In genomic region chr5:23996525-23996924, GRCh38 we compare ENCODE assay signal across 26 cellular contexts.
DNase-seq lines count a peak whose midpoint lies in the region; ATAC-seq, FAIRE-seq and TF ChIP-seq lines count a peak whose summit lies in the region.
"Had no signal": no experiment of that assay in that cellular context is flagged by ENCODE, and none has a peak within 500 bp of the region (broad histone marks: within the 10 kb centered on the region; RNA-seq: fewer than 3 reads in every experiment).

No MANE protein-coding gene starts in this region.

- no peak overlapping the region for H3K4me3 Mint-ChIP-seq in endodermal cell
- H3K4me3 Mint-ChIP-seq: GM23338, HFFc6 had no signal

- no peak overlapping the region for H3K56ac ChIP-seq in mesendoderm (ENCODE audit: low read length)

- H3K79me1 ChIP-seq in mesendoderm (ENCODE audit: low read length) = no peaks in the 10 kb centered on the region

- H3K27ac ChIP-seq in PC-3 (ENCODE audit: low read length) = no peak overlapping the region
- H3K27ac ChIP-seq in endodermal cell (ENCODE audit: low read depth, low read length) = no peak overlapping the region
- H3K27ac ChIP-seq in mesendoderm (ENCODE audit: low read depth, low read length) = no peak overlapping the region
- H3K27ac ChIP-seq: Peyer's patch had no signal

- no peak overlapping the region for H4K5ac ChIP-seq in mesendoderm (ENCODE audit: low read length)

- no peak overlapping the region for H2BK120ac ChIP-seq in mesendoderm (ENCODE audit: low read depth, low read length)

- TF ChIP-seq CTCF in PC-3 (conservative IDR thresholded peaks at IDR 0.05; ENCODE audit: low read depth, low read length) (no peak), endodermal cell (conservative IDR thresholded peaks at IDR 0.05) (no peak)

- intact Hi-C loops in PC-3 (cut with micrococcal nuclease) = no loop called here

- H3K23ac ChIP-seq in mesendoderm (ENCODE audit: low read length) = no peak overlapping the region

- no peaks in the 10 kb centered on the region for H3K36me3 ChIP-seq in PC-3 (ENCODE audit: low read depth, low read length)
- peaks cover 2% of the 10 kb centered on the region for H3K36me3 ChIP-seq in endodermal cell (ENCODE audit: control insufficient read depth, insufficient read depth, low read length)
- no peaks in the 10 kb centered on the region for H3K36me3 ChIP-seq in mesendoderm (ENCODE audit: control insufficient read depth, insufficient read depth, low read length)
- H3K36me3 ChIP-seq: HAP-1, Peyer's patch had no signal

- H3K27me3 ChIP-seq in PC-3 (ENCODE audit: low read length) = no peaks in the 10 kb centered on the region
- H3K27me3 ChIP-seq in endodermal cell (ENCODE audit: control insufficient read depth, insufficient read depth, low read length, poor library complexity, severe bottlenecking) = no peaks in the 10 kb centered on the region
- H3K27me3 ChIP-seq in mesendoderm (ENCODE audit: insufficient read depth, low read length, poor library complexity) = no peaks in the 10 kb centered on the region
- H3K27me3 ChIP-seq: Peyer's patch had no signal

- WGBS in endodermal cell (ENCODE audit: insufficient coverage in 1 of 2, insufficient read length in 1 of 2), 2 experiments = 40% methylated on average over 4 of the region's 5 CpGs; no CpG with 5 or more reads in 1 of the 2 experiments
- no CpG with 5 or more reads among the region's 5 CpGs for WGBS in mesendoderm (ENCODE audit: extremely low coverage, insufficient coverage, low lambda C conversion rate)

- no peak overlapping the region for H3K4ac ChIP-seq in mesendoderm (ENCODE audit: low read depth, low read length)

- H3K9me3 ChIP-seq in PC-3 (ENCODE audit: low read length) = no peaks in the 10 kb centered on the region
- H3K9me3 ChIP-seq in endodermal cell (ENCODE audit: control insufficient read depth, low read length) = peaks cover 27% of the 10 kb centered on the region
- H3K9me3 ChIP-seq: Caco-2, HAP-1, Peyer's patch had no signal

- H3K9me2 ChIP-seq in PC-3 (replicated peaks; ENCODE audit: low read length) = no peaks in the 10 kb centered on the region

- no peak overlapping the region for H2BK5ac ChIP-seq in mesendoderm (ENCODE audit: low read length)

- no peak overlapping the region for H3K18ac ChIP-seq in mesendoderm (ENCODE audit: low read length)

- no peaks in the 10 kb centered on the region for H3F3A ChIP-seq in PC-3 (ENCODE audit: low read length, unreplicated experiment)

- no peak overlapping the region for H2BK15ac ChIP-seq in mesendoderm (replicated peaks; ENCODE audit: low read depth)

- H4K8ac ChIP-seq in mesendoderm (ENCODE audit: low read depth, low read length) = no peak overlapping the region

- no peaks in the 10 kb centered on the region for H3K79me2 ChIP-seq in PC-3 (ENCODE audit: low read length)
- H3K79me2 ChIP-seq in mesendoderm (ENCODE audit: control insufficient read depth, insufficient read depth, low read length) = no peaks in the 10 kb centered on the region

- no TSS peak for BruUV-seq in PC-3 (replicated peaks; lab: Mats Ljungman, UMichigan)

- no peak overlapping the region for H3K9ac ChIP-seq in PC-3 (ENCODE audit: low read length)
- H3K9ac ChIP-seq in endodermal cell (ENCODE audit: extremely low read depth, low read length, poor library complexity, severe bottlenecking) = no peak overlapping the region
- no peak overlapping the region for H3K9ac ChIP-seq in mesendoderm (ENCODE audit: low read length)

- H3K4me1 ChIP-seq in PC-3 (ENCODE audit: insufficient read depth, low read length) (no peaks in the 10 kb centered on the region), endodermal cell (ENCODE audit: control insufficient read depth, insufficient read depth, low read length) (peaks cover 8% of the 10 kb centered on the region), mesendoderm (ENCODE audit: control insufficient read depth, low read depth, low read length) (peaks cover 2% of the 10 kb centered on the region)
- H3K4me1 ChIP-seq: HAP-1, Peyer's patch had no signal

- POLR2A ChIA-PET in PC-3 (lab: Charles Lee; ENCODE audit: unreplicated experiment) = no interaction called here

- H2AFZ ChIP-seq in PC-3 (ENCODE audit: low read length) = 0 out of 2 replicates have a peak overlapping the region, but pooled peaks have one; percentile 10
- H2AFZ ChIP-seq: GM23338 had no signal

- H3K4me3 ChIP-seq in PC-3 (ENCODE audit: low read length) (no peak overlapping the region), endodermal cell (ENCODE audit: low read length) (no peak overlapping the region), mesendoderm (ENCODE audit: low read length) (no peak overlapping the region)
- H3K4me3 ChIP-seq: GM23338, HAP-1, Peyer's patch had no signal

- H3K4me2 ChIP-seq in PC-3 (ENCODE audit: low read length) = no peak overlapping the region
- H3K4me2 ChIP-seq in mesendoderm (ENCODE audit: low read length) = no peak overlapping the region
- H3K4me2 ChIP-seq: GM23338 had no signal

- ATAC-seq in PC-3 = no peak
- ATAC-seq in GM19467 (IDR thresholded peaks at IDR 0.05; ENCODE audit: unreplicated experiment) = no peak
- ATAC-seq: GM23338 had no signal

- no peak overlapping the region for H3K27ac Mint-ChIP-seq in endodermal cell
- H3K27ac Mint-ChIP-seq: CD4-positive, alpha-beta memory T cell; GM23338; HFFc6 had no signal

- DNase-seq in H54 (ENCODE audit: insufficient read length, low spot score) (no peak), PC-3 (no peak), endodermal cell (peak; percentile 63), mesendoderm (peak; percentile 92), NCI-H1694 treated with DMSO at 0.1 percent for 48 hours (lab: John Stamatoyannopoulos, UW) (no peak), DMS79 (lab: John Stamatoyannopoulos, UW) (no peak)
- DNase-seq: C1 segment of cervical spinal cord; CD4-positive, alpha-beta memory T cell; EL; HFFc6; IMR-90; KG1; NCI-H1048; NCI-H1417; NCI-H187; NCI-H2081 treated with DMSO at 0.1 percent for 48 hours; NCI-H2171; NCI-H226; NCI-H510A; Peyer's patch; SHP77 treated with DMSO at 0.1 percent for 48 hours had no signal

- peaks cover 23% of the 10 kb centered on the region for H3K9me3 Mint-ChIP-seq in endodermal cell
- H3K9me3 Mint-ChIP-seq: GM23338 had no signal

- peaks cover 21% of the 10 kb centered on the region for H3K4me1 Mint-ChIP-seq in endodermal cell
- H3K4me1 Mint-ChIP-seq: CD4-positive, alpha-beta memory T cell; GM23338 had no signal

- H4K20me1 ChIP-seq in PC-3 (ENCODE audit: low read length) = no peaks in the 10 kb centered on the region

- peaks cover 7% of the 10 kb centered on the region for H3K36me3 Mint-ChIP-seq in endodermal cell (ENCODE audit: low read depth)
- H3K36me3 Mint-ChIP-seq: CD4-positive, alpha-beta memory T cell had no signal

- no peak overlapping the region for H2AK5ac ChIP-seq in mesendoderm (ENCODE audit: low read length)

- FAIRE-seq in H54 (lab: Jason Lieb, UNC) = peak; percentile 15
- FAIRE-seq: GM19239 had no signal

- CTCF ChIA-PET in PC-3 (lab: Charles Lee) = no interaction called here

- no peak for TF ChIP-seq POLR2A in H54 (IDR thresholded peaks at IDR 0.05; ENCODE audit: low read depth, low read length)

- H3K27me3 Mint-ChIP-seq in endodermal cell (ENCODE audit: insufficient read depth) = no peaks in the 10 kb centered on the region
- H3K27me3 Mint-ChIP-seq: CD4-positive, alpha-beta memory T cell had no signal

Comparison
In these comparisons a context has a peak if more than half of its experiments do, and no peak if none do; other contexts are left out.
1. DNase-seq: peak in endodermal cell (single experiment) and mesendoderm (single experiment); none in H54 (single experiment), PC-3 (single experiment), NCI-H1694 treated with DMSO at 0.1 percent for 48 hours (single experiment) and DMS79 (single experiment).